8 cellular contexts compared by ENCODE assay signal in the genomic region with DNA sequence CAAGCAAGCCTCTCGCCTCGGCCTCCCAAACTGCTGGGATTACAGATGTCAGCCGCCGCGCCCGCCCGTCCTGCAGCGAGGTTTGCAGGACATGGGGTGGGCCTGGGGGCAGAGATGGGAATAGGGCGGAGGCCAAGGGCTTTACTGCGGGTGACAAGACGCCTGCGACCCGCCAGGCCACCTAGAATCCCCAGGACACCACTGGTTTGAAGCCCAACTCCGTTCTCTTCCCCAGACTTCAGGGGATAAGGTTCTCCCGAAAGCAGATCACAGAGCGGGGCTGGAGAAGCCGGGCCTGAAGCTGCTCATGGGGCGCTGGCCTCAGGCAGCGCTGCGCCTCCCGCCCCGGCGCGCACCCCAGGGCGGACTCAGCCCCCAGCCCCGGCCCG. TPM values are rescaled to one million over a fixed set of nuclear protein-coding genes. Genes with fewer than 3 reads are reported as not detected.
DNase-seq lines count a peak whose midpoint lies in the region; ATAC-seq, FAIRE-seq and TF ChIP-seq lines count a peak whose summit lies in the region.

No MANE protein-coding gene starts in this region.

- in situ Hi-C loops in gastrocnemius medialis (cut with MboI; ENCODE audit: low sequenced_read_pairs in 4 of 4), result no loop called here

- no peaks in the 10 kb centered on the region for H3K36me3 Mint-ChIP-seq in T-helper 17 cell (ENCODE audit: low read depth)
- no peaks in the 10 kb centered on the region for H3K36me3 Mint-ChIP-seq in glutamatergic neuron (ENCODE audit: unreplicated experiment)

- ATAC-seq in HG02642 (IDR thresholded peaks at IDR 0.05; ENCODE audit: poor library complexity, unreplicated experiment) (peak; percentile 28), T-helper 17 cell (peak; percentile 47), gastrocnemius medialis (peak; percentile 19 to 32)

- H3K27ac ChIP-seq in DOHH2 (ENCODE audit: low read depth, low read length) (peak overlapping the region; percentile 61), gastrocnemius medialis (peak overlapping the region; percentile 82 to 97 (median 86))

- FAIRE-seq in H54 (lab: Jason Lieb, UNC), result no peak

- peaks cover 25% of the 10 kb centered on the region for H3K79me2 ChIP-seq in DOHH2 (ENCODE audit: control insufficient read depth, low read length)

- peak overlapping the region; percentile 92 for H3K4me3 ChIP-seq in DOHH2 (ENCODE audit: low read length)
- peak overlapping the region; percentile 83 to 97 (median 87) for H3K4me3 ChIP-seq in gastrocnemius medialis

- H3K4me1 ChIP-seq in DOHH2 (ENCODE audit: control insufficient read depth, low read length), result peaks cover 27% of the 10 kb centered on the region
- H3K4me1 ChIP-seq in gastrocnemius medialis, result peaks cover 29 to 37% of the 10 kb centered on the region in 2 donors

- no peaks in the 10 kb centered on the region for H3K27me3 Mint-ChIP-seq in T-helper 17 cell
- peaks cover 17% of the 10 kb centered on the region for H3K27me3 Mint-ChIP-seq in glutamatergic neuron (ENCODE audit: unreplicated experiment)

- H3K4me1 Mint-ChIP-seq in T-helper 17 cell (peaks cover 20% of the 10 kb centered on the region), glutamatergic neuron (ENCODE audit: low read depth, unreplicated experiment) (peaks cover 22% of the 10 kb centered on the region)

- H3K4me2 ChIP-seq in DOHH2 (ENCODE audit: low read length), result peak overlapping the region; percentile 90

- no peak for DNase-seq in T-helper 17 cell
- no peak for DNase-seq in glutamatergic neuron
- no peak for DNase-seq in gastrocnemius medialis
- no peak for DNase-seq in stimulated activated naive CD4-positive, alpha-beta T cell treated with Interleukin-2 at 50 U/mL for 16 hours (lab: John Stamatoyannopoulos, UW)
- no peak for DNase-seq in NAMALWA (ENCODE audit: low spot score)
- no peak for DNase-seq in H54 (ENCODE audit: insufficient read length, low spot score)

- TF ChIP-seq CTCF in DOHH2 (IDR thresholded peaks at IDR 0.05; ENCODE audit: low read depth, low read length, poor library complexity, severe bottlenecking) (no peak), glutamatergic neuron (IDR thresholded peaks at IDR 0.05; ENCODE audit: partially characterized antibody, unreplicated experiment) (no peak), gastrocnemius medialis (IDR thresholded peaks at IDR 0.05 in 4 of 5, conservative IDR thresholded peaks at IDR 0.05 in 1 of 5) (no peak)

- TF ChIP-seq POLR2A in gastrocnemius medialis (IDR thresholded peaks at IDR 0.05), result no peak
- TF ChIP-seq POLR2A in H54 (IDR thresholded peaks at IDR 0.05; ENCODE audit: low read depth, low read length), result no peak

- peak overlapping the region; percentile 85 for H3K4me3 Mint-ChIP-seq in T-helper 17 cell
- peak overlapping the region; percentile 88 for H3K4me3 Mint-ChIP-seq in glutamatergic neuron (ENCODE audit: unreplicated experiment)

- intact Hi-C loops in gastrocnemius medialis (cut with DNase I; ENCODE audit: low total_unique reads), result loop anchor here (1.0 to 5.0 kb wide), 3 partner anchors 9 to 70 kb away; partner anchors contain the start of gene CHID1

- H3K9me2 ChIP-seq in DOHH2 (replicated peaks; ENCODE audit: control insufficient read depth, low read length), result no peaks in the 10 kb centered on the region

- peaks cover 26% of the 10 kb centered on the region for H3K9me3 Mint-ChIP-seq in glutamatergic neuron (ENCODE audit: unreplicated experiment)

- H4K20me1 ChIP-seq in DOHH2 (ENCODE audit: control insufficient read depth, insufficient read depth, low read depth, low read length), result peaks cover 14% of the 10 kb centered on the region

- H3K36me3 ChIP-seq in DOHH2 (ENCODE audit: control insufficient read depth, low read length), result peaks cover 41% of the 10 kb centered on the region
- H3K36me3 ChIP-seq in gastrocnemius medialis, result peaks cover 0 to 32% of the 10 kb centered on the region in 2 donors

- H3K27ac Mint-ChIP-seq in T-helper 17 cell (peak overlapping the region; percentile 75), glutamatergic neuron (ENCODE audit: unreplicated experiment) (peak overlapping the region; percentile 78)

- H3K9me3 ChIP-seq in DOHH2 (ENCODE audit: control insufficient read depth, insufficient read depth, low read length) (no peaks in the 10 kb centered on the region), T-helper 17 cell (ENCODE audit: control insufficient read depth, low read length, poor library complexity, severe bottlenecking) (no peaks in the 10 kb centered on the region), gastrocnemius medialis (no peaks in the 10 kb centered on the region)

- no peaks in the 10 kb centered on the region for H3F3A ChIP-seq in DOHH2 (ENCODE audit: control insufficient read depth, insufficient read depth)

- H3K27me3 ChIP-seq in DOHH2 (ENCODE audit: control insufficient read depth, low read length) (peaks cover 12% of the 10 kb centered on the region), gastrocnemius medialis (no peaks in the 10 kb centered on the region)

RNA-seq across cellular contexts. Expression of gene POLR2L, which starts 0.4 kb away (rescaled TPM):
- total RNA-seq in T-helper 17 cell (10 to 100 TPM; 38.5 to 40.5 TPM), glutamatergic neuron (ENCODE audit: unreplicated experiment) (106 TPM), gastrocnemius medialis (10 to 100 TPM; 66.0 to 94.6 (median 81.2) TPM)

RNA-seq across cellular contexts. Expression of gene TSPAN4, which starts 0.7 kb away (rescaled TPM):
- total RNA-seq in T-helper 17 cell (1 to 10 TPM; 2.1 to 3.0 TPM), glutamatergic neuron (ENCODE audit: unreplicated experiment) (82.5 TPM), gastrocnemius medialis (10 to 100 TPM; 14.4 to 34.8 (median 21.5) TPM)

RNA-seq across cellular contexts. Expression of gene CD151, which starts 9.2 kb away (rescaled TPM):
- 10 to 100 TPM; 54.9 to 67.3 TPM for total RNA-seq in T-helper 17 cell
- 346 TPM for total RNA-seq in glutamatergic neuron (ENCODE audit: unreplicated experiment)
- 100 to 1,000 TPM in 3 of 4 donors, 10 to 100 TPM in 1; 77.0 to 206 (median 169) TPM for total RNA-seq in gastrocnemius medialis

RNA-seq across cellular contexts. Expression of gene CRACR2B, which starts 14.3 kb away (rescaled TPM):
- 1 to 10 TPM in 1 of 2 donors, under 1 TPM in 1; 0.47 to 1.0 TPM for total RNA-seq in T-helper 17 cell
- total RNA-seq in glutamatergic neuron (ENCODE audit: unreplicated experiment), result 19.7 TPM
- total RNA-seq in gastrocnemius medialis, result 1 to 10 TPM; 3.3 to 4.5 (median 4.0) TPM

RNA-seq across cellular contexts. Expression of gene PNPLA2, which starts 23.3 kb away (rescaled TPM):
- total RNA-seq in T-helper 17 cell, result 100 to 1,000 TPM; 178 to 182 TPM
- 32.3 TPM for total RNA-seq in glutamatergic neuron (ENCODE audit: unreplicated experiment)
- 10 to 100 TPM; 58.9 to 93.3 (median 91.7) TPM for total RNA-seq in gastrocnemius medialis
